Comparison of ENCODE assay signal across 8 cellular contexts in genomic region chr17:9022553-9023388, GRCh38. TPM values are rescaled to one million over a fixed set of nuclear protein-coding genes. Genes with fewer than 3 reads are reported as not detected.
DNase-seq lines count a peak whose midpoint lies in the region; ATAC-seq and TF ChIP-seq lines count a peak whose summit lies in the region.

No MANE protein-coding gene starts in this region.

- ATAC-seq in left lung, result no peak
- no peak for ATAC-seq in HG02870 (IDR thresholded peaks at IDR 0.05; ENCODE audit: unreplicated experiment)

- peaks cover 44% of the 10 kb centered on the region for H3K27me3 Mint-ChIP-seq in brain

- H3K36me3 ChIP-seq in left lung, result no peaks in the 10 kb centered on the region
- no peaks in the 10 kb centered on the region for H3K36me3 ChIP-seq in testis (ENCODE audit: low read depth, missing control alignments)

- DNase-seq in NCI-H748 (lab: John Stamatoyannopoulos, UW; ENCODE audit: unreplicated experiment), result peak; percentile 72
- DNase-seq in NCI-H748 treated with DMSO at 0.1 percent for 48 hours (lab: John Stamatoyannopoulos, UW), result no peak
- peak in 1 of 2 donors; percentile 77 for DNase-seq in left lung
- DNase-seq in testis, result peak; percentile 28
- no peak for DNase-seq in putamen (ENCODE audit: low spot score)
- no peak for DNase-seq in SHP77 treated with DMSO at 0.1 percent for 48 hours (lab: John Stamatoyannopoulos, UW)

- 3% methylated on average over 73 of the region's 110 CpGs; no CpG with 5 or more reads in 1 of the 2 donors for WGBS in testis, 2 donors

- no peak for TF ChIP-seq POLR2A in testis (IDR thresholded peaks at IDR 0.05)

- H3K9me3 Mint-ChIP-seq in brain, result peaks cover 0 to 10% (median 4%) of the 10 kb centered on the region in 5 experiments

- intact Hi-C loops in left lung (cut with DNase I), result no loop called here
- intact Hi-C loops in testis (cut with DNase I; ENCODE audit: low total_unique reads), result no loop called here

- no peak overlapping the region for H3K27ac ChIP-seq in left lung
- H3K27ac ChIP-seq in testis, result no peak overlapping the region

- peaks cover 66 to 100% of the 10 kb centered on the region in 2 donors for H3K27me3 ChIP-seq in left lung
- no peaks in the 10 kb centered on the region for H3K27me3 ChIP-seq in testis

- H3K4me3 Mint-ChIP-seq in brain, result peak overlapping the region; percentile 92 to 97 (median 95)

- TF ChIP-seq CTCF in brain (conservative IDR thresholded peaks at IDR 0.05) (no peak), left lung (IDR thresholded peaks at IDR 0.05) (no peak), testis (IDR thresholded peaks at IDR 0.05) (no peak)

- peaks cover 10 to 35% of the 10 kb centered on the region in 2 donors for H3K4me1 ChIP-seq in left lung
- peaks cover 3% of the 10 kb centered on the region for H3K4me1 ChIP-seq in testis

- H3K4me1 Mint-ChIP-seq in brain, result peaks cover 20% of the 10 kb centered on the region

- H3K27ac Mint-ChIP-seq in brain, result peak overlapping the region in 2 of 5 experiments; percentile 58 to 72

- H3K9me3 ChIP-seq in left lung, result no peaks in the 10 kb centered on the region
- H3K9me3 ChIP-seq in testis, result no peaks in the 10 kb centered on the region

- peak overlapping the region; percentile 43 to 67 for H3K4me3 ChIP-seq in left lung
- peak overlapping the region; percentile 29 to 51 for H3K4me3 ChIP-seq in testis

- H3K36me3 Mint-ChIP-seq in brain, result no peaks in the 10 kb centered on the region

RNA-seq across cellular contexts. Expression of gene NTN1, which starts 1.5 kb away (rescaled TPM):
- polyA plus RNA-seq in brain (ENCODE audit: insufficient read depth, low read depth, low replicate concordance), result 2.2 TPM
- 1 to 10 TPM; 2.0 to 4.9 TPM for total RNA-seq in left lung
- 1 to 10 TPM; 7.6 to 8.8 TPM for total RNA-seq in testis
- polyA plus RNA-seq in testis (ENCODE audit: insufficient read depth, low read depth, low replicate concordance), result 4.8 TPM

RNA-seq across cellular contexts. Expression of gene PIK3R5, which starts 57.3 kb away (rescaled TPM):
- polyA plus RNA-seq in brain (ENCODE audit: insufficient read depth, low read depth, low replicate concordance), result 0.32 TPM
- 10 to 100 TPM; 19.4 to 84.8 TPM for total RNA-seq in left lung
- 10 to 100 TPM in 1 of 2 donors, 1 to 10 TPM in 1; 7.4 to 14.0 TPM for total RNA-seq in testis
- 6.1 TPM for polyA plus RNA-seq in testis (ENCODE audit: insufficient read depth, low read depth, low replicate concordance)

Comparison
In these comparisons a context has a peak if more than half of its experiments do, and no peak if none do; other contexts are left out.
1. DNase-seq: peak in NCI-H748 (single experiment) and testis (single experiment); none in NCI-H748 treated with DMSO at 0.1 percent for 48 hours (single experiment), putamen (single experiment) and SHP77 treated with DMSO at 0.1 percent for 48 hours (single experiment).